ENCODE assay signal across 8 cellular contexts in the genomic region with DNA sequence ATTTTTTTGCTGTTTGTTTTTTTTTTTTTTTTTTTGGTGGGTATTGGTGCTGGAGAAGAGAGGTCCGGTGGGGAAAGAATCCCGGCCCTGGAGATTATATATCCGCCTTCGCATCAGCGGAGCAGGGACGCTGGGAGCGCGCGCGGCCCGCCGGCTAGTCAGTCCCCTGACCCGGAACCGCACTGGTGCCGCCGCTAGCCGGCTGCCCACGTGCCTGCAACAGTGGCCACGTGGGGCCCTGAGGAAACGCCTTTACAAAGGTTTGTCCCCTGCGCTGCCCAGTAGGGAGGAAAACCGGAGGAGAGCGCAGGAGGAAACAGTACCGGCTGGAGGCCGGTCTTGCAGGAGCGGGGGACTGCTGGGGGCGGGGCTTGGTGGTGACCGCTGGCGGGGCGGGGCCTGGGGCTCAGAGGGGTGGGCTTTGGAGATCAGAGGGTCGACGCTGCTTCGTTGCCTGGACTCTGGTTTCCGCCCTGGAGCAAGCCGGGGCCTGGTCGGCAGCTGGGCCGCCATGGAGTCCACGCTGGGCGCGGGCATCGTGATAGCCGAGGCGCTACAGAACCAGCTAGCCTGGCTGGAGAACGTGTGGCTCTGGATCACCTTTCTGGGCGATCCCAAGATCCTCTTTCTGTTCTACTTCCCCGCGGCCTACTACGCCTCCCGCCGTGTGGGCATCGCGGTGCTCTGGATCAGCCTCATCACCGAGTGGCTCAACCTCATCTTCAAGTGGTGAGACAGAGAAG. TPM values are rescaled to one million over a fixed set of nuclear protein-coding genes. Genes with fewer than 3 reads are reported as not detected.
DNase-seq lines count a peak whose midpoint lies in the region; ATAC-seq and TF ChIP-seq lines count a peak whose summit lies in the region.

A gene with protein sequence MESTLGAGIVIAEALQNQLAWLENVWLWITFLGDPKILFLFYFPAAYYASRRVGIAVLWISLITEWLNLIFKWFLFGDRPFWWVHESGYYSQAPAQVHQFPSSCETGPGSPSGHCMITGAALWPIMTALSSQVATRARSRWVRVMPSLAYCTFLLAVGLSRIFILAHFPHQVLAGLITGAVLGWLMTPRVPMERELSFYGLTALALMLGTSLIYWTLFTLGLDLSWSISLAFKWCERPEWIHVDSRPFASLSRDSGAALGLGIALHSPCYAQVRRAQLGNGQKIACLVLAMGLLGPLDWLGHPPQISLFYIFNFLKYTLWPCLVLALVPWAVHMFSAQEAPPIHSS (plus strand): TSS at position 281 of the 743 bp plus-strand sequence. CDS start 231 bp downstream, at position 512.

- peak; percentile 9 for TF ChIP-seq CTCF in GM13977 (IDR thresholded peaks at IDR 0.05; ENCODE audit: extremely low read depth, insufficient read depth, missing control alignments)
- TF ChIP-seq CTCF in astrocyte of the cerebellum (IDR thresholded peaks at IDR 0.05; ENCODE audit: low read depth, low read length, missing control alignments), result no peak

- in situ Hi-C loops in GM13977 (cut with MboI; ENCODE audit: low pct_unique_long_range_greater_than_20kb, low sequenced_read_pairs, unreplicated experiment) (no loop called here), astrocyte of the cerebellum (cut with HindIII; ENCODE audit: low sequenced_read_pairs) (no loop called here)

- peak; percentile 70 for ATAC-seq in HG02885 (IDR thresholded peaks at IDR 0.05; ENCODE audit: poor library complexity, unreplicated experiment)
- no peak for ATAC-seq in HG02884 (IDR thresholded peaks at IDR 0.05; ENCODE audit: unreplicated experiment)

- no peaks in the 10 kb centered on the region for H3K27me3 Mint-ChIP-seq in T-helper 2 cell treated with Interferon-gamma antibody and Interleukin-4, amounts not matched to agents 5 μg/mL and 100 μg/mL, for 36 hours (ENCODE audit: low read depth)

- H3K36me3 Mint-ChIP-seq in T-helper 2 cell treated with Interferon-gamma antibody and Interleukin-4, amounts not matched to agents 5 μg/mL and 100 μg/mL, for 36 hours (ENCODE audit: low read depth), result peaks cover 1% of the 10 kb centered on the region

- DNase-seq in GM13977 (ENCODE audit: low spot score) (peak; percentile 96), NCI-H187 (lab: John Stamatoyannopoulos, UW) (peak; percentile 73 to 91), astrocyte of the cerebellum (ENCODE audit: low read depth) (peak; percentile 92), hepatic stellate cell (ENCODE audit: low spot score) (peak; percentile 98), renal cortical epithelial cell (ENCODE audit: low read depth) (peak; percentile 93)
- DNase-seq in T-helper 2 cell treated with Interferon-gamma antibody and Interleukin-4, amounts not matched to agents 5 μg/mL and 100 μg/mL, for 36 hours (ENCODE audit: low spot score), result peak; percentile 89

- peak within 1 kb of the TSS; percentile 96 for H3K4me3 Mint-ChIP-seq in T-helper 2 cell treated with Interferon-gamma antibody and Interleukin-4, amounts not matched to agents 5 μg/mL and 100 μg/mL, for 36 hours

- peak within 1 kb of the TSS; percentile 93 for H3K27ac Mint-ChIP-seq in T-helper 2 cell treated with Interferon-gamma antibody and Interleukin-4, amounts not matched to agents 5 μg/mL and 100 μg/mL, for 36 hours

- H3K4me3 ChIP-seq in astrocyte of the cerebellum (ENCODE audit: low read depth, low read length), result peak within 1 kb of the TSS; percentile 65

- no peaks in the 10 kb centered on the region for H3K9me3 Mint-ChIP-seq in T-helper 2 cell treated with Interferon-gamma antibody and Interleukin-4, amounts not matched to agents 5 μg/mL and 100 μg/mL, for 36 hours

- peaks cover 30% of the 10 kb centered on the region for H3K4me1 Mint-ChIP-seq in T-helper 2 cell treated with Interferon-gamma antibody and Interleukin-4, amounts not matched to agents 5 μg/mL and 100 μg/mL, for 36 hours (ENCODE audit: low read depth)

RNA-seq across cellular contexts. Expression of the gene that starts here (rescaled TPM):
- 15.8 and 54.2 TPM in 2 replicates for total RNA-seq in renal cortical epithelial cell
